Comparison of ENCODE assay signal across 16 cellular contexts in genomic region chr2:121211689-121212151, GRCh38.
DNase-seq lines count a peak whose midpoint lies in the region; ATAC-seq and TF ChIP-seq lines count a peak whose summit lies in the region.
"Had no signal": no experiment of that assay in that cellular context is flagged by ENCODE, and none has a peak within 500 bp of the region (broad histone marks: within the 10 kb centered on the region; RNA-seq: fewer than 3 reads in every experiment).

No MANE protein-coding gene starts in this region.

- peak; percentile 52 for DNase-seq in HPDE6-E6E7 (ENCODE audit: extremely low spot score)
- peak; percentile 18 for DNase-seq in WERI-Rb-1
- no peak for DNase-seq in left lobe of liver (ENCODE audit: low spot score)
- no peak for DNase-seq in stomach
- DNase-seq in inferior parietal cortex (ENCODE audit: extremely low spot score): no peak
- DNase-seq in OCI-M1 (lab: John Stamatoyannopoulos, UW): no peak
- no peak for DNase-seq in islet precursor cell
- DNase-seq: activated CD4-positive, alpha-beta T cell treated with anti-CD3 and anti-CD28 coated beads for 4 hours; activated naive CD8-positive, alpha-beta T cell treated with anti-CD3 and anti-CD28 coated beads, Interleukin-2, amount 10 ng/mL, durations not matched to agents 7 days and 5 days; COR-L47; foreskin melanocyte; HCEC 1CT; NCI-H1436 treated with DMSO at 0.1 percent for 48 hours; NCI-H2227 treated with DMSO at 0.1 percent for 48 hours; retina; stimulated activated CD4-positive, alpha-beta T cell treated with anti-CD3 and anti-CD28 coated beads, Interleukin-12 subunit alpha, Interleukin-12 subunit beta, amount 100 ng/mL, for 4 hours had no signal

- no peak overlapping the region for H3K27ac ChIP-seq in WERI-Rb-1
- H3K27ac ChIP-seq in stomach: peak overlapping the region; percentile 80 to 90 (median 85)

- H3K4me3 ChIP-seq in WERI-Rb-1 (ENCODE audit: low read depth, low read length): no peak overlapping the region
- no peak overlapping the region for H3K4me3 ChIP-seq in stomach

- TF ChIP-seq CTCF in WERI-Rb-1 (IDR thresholded peaks at IDR 0.05; ENCODE audit: low read depth, low read length): no peak
- no peak for TF ChIP-seq CTCF in stomach (IDR thresholded peaks at IDR 0.05)

- no peaks in the 10 kb centered on the region for H3K27me3 ChIP-seq in WERI-Rb-1 (ENCODE audit: insufficient read depth, low read depth, severe bottlenecking)
- no peaks in the 10 kb centered on the region for H3K27me3 ChIP-seq in stomach

- no peak for TF ChIP-seq POLR2A in stomach (IDR thresholded peaks at IDR 0.05)

- intact Hi-C loops in stomach (cut with DNase I; ENCODE audit: low total_unique reads): no loop called here

- 66 to 84% (median 79%) methylated on average over 8 of the region's 8 CpGs for WGBS in stomach, 5 donors

- peaks cover 9 to 24% (median 17%) of the 10 kb centered on the region in 4 donors for H3K4me1 ChIP-seq in stomach

- ATAC-seq in left lobe of liver: peak; percentile 4

- peaks cover 4% of the 10 kb centered on the region; the same call in 1 of the 2 replicates for H3K36me3 ChIP-seq in WERI-Rb-1
- peaks cover 0 to under 1% (median 0%) of the 10 kb centered on the region in 4 donors for H3K36me3 ChIP-seq in stomach

- H3K9me3 ChIP-seq in WERI-Rb-1 (ENCODE audit: severe bottlenecking) (no peaks in the 10 kb centered on the region), stomach (no peaks in the 10 kb centered on the region)

- no peak for TF ChIP-seq EP300 in stomach (IDR thresholded peaks at IDR 0.05)

Comparison
In these comparisons a context has a peak if more than half of its experiments do, and no peak if none do; other contexts are left out.
1. DNase-seq: peak in HPDE6-E6E7 (single experiment) and WERI-Rb-1 (single experiment); none in left lobe of liver (single experiment), stomach (single experiment), inferior parietal cortex (single experiment), OCI-M1 (single experiment) and islet precursor cell (single experiment).